32 cellular contexts compared by ENCODE assay signal in genomic region chr19:35061583-35062373, GRCh38. TPM values are rescaled to one million over a fixed set of nuclear protein-coding genes. Genes with fewer than 3 reads are reported as not detected.
DNase-seq lines count a peak whose midpoint lies in the region; ATAC-seq, FAIRE-seq and TF ChIP-seq lines count a peak whose summit lies in the region.
"Had no signal": no experiment of that assay in that cellular context is flagged by ENCODE, and none has a peak within 500 bp of the region (broad histone marks: within the 10 kb centered on the region; RNA-seq: fewer than 3 reads in every experiment).

No MANE protein-coding gene starts in this region.

- ATAC-seq in A549 (no peak), HG02981 (IDR thresholded peaks at IDR 0.05; ENCODE audit: unreplicated experiment) (no peak), GM19328 (IDR thresholded peaks at IDR 0.05; ENCODE audit: unreplicated experiment) (no peak), left lung (no peak)
- no peak for ATAC-seq in stimulated activated naive CD8-positive, alpha-beta T cell treated with anti-CD3 and anti-CD28 coated beads, Interleukin-15, Interleukin-2, amounts not matched to agents 100 U/mL and 50 U/mL, for 24 hours
- ATAC-seq: esophagus mucosa; gastroesophageal sphincter; stimulated activated naive B cell treated with anti-CD40 and anti-IgM and Interleukin-4, amounts not matched to agents 10 μg/mL and 1 μg/mL and 100 μg/mL, for 72 hours had no signal

- no peak overlapping the region for H3K27ac ChIP-seq in A549
- H3K27ac ChIP-seq in left lung, result no peak overlapping the region
- H3K27ac ChIP-seq: gastroesophageal sphincter, sigmoid colon, SJCRH30, suprapubic skin had no signal

- TF ChIP-seq CTCF in A549 (IDR thresholded peaks at IDR 0.05) (no peak), foreskin fibroblast (IDR thresholded peaks at IDR 0.05; ENCODE audit: low read depth, low read length) (no peak), left lung (IDR thresholded peaks at IDR 0.05) (no peak)

- no peak for TF ChIP-seq RAD21 in A549 (conservative IDR thresholded peaks at IDR 0.05 in 1 of 2, IDR thresholded peaks at IDR 0.05 in 1 of 2)

- TF ChIP-seq POLR2A in A549 (IDR thresholded peaks at IDR 0.05; ENCODE audit: low read length), result no peak

- no peak for TF ChIP-seq EP300 in A549 (IDR thresholded peaks at IDR 0.05)

- POLR2A ChIA-PET in A549 (lab: Yijun Ruan, JAX), result no interaction called here

- H3K27me3 ChIP-seq in left lung, result no peaks in the 10 kb centered on the region
- H3K27me3 ChIP-seq: suprapubic skin had no signal

- in situ Hi-C loops in SK-MEL-5 (cut with HindIII; ENCODE audit: low pct_unique_long_range_greater_than_20kb, low sequenced_read_pairs), result no loop called here

- intact Hi-C loops in left lung (cut with DNase I), result loop anchor here in 1 of 2 donors (10.0 kb wide), 1 partner anchor 73 kb away; the partner anchor contains the start of genes FXYD1 and LGI4

- no peaks in the 10 kb centered on the region for H3K36me3 ChIP-seq in left lung
- H3K36me3 ChIP-seq: gastroesophageal sphincter, sigmoid colon, SJCRH30, suprapubic skin had no signal

- 54% methylated on average over 7 of the region's 7 CpGs for WGBS in A549 (ENCODE audit: missing lambda C conversion rate)

- H3K9me3 ChIP-seq in A549, result no peaks in the 10 kb centered on the region
- H3K9me3 ChIP-seq in left lung, result no peaks in the 10 kb centered on the region
- H3K9me3 ChIP-seq: gastroesophageal sphincter, sigmoid colon, SJCRH30, suprapubic skin had no signal

- no peak overlapping the region for H3K4me2 ChIP-seq in A549

- no peak overlapping the region for H3K4me3 ChIP-seq in A549
- H3K4me3 ChIP-seq in foreskin fibroblast (ENCODE audit: low read depth in 1 of 2, low read length in 2 of 2), result no peak overlapping the region
- H3K4me3 ChIP-seq in left lung, result no peak overlapping the region
- H3K4me3 ChIP-seq: gastroesophageal sphincter, sigmoid colon, SJCRH30, suprapubic skin had no signal

- CTCF ChIA-PET in A549 (lab: Yijun Ruan, JAX), result interaction anchor here (0.6 to 18.1 kb wide), 7 partner anchors 9 to 89 kb away, joined by 3 to 374 read pairs (median 6); partner anchors contain the start of gene HPN

- FAIRE-seq in A549 (lab: Jason Lieb, UNC), result peak; percentile 98

- DNase-seq in A549 (ENCODE audit: low read depth in 1 of 2, low spot score in 1 of 2) (no peak), EH (ENCODE audit: low read depth) (peak; percentile 38), SK-MEL-5 (ENCODE audit: low read depth, low spot score) (peak; percentile 22), foreskin fibroblast (peak; percentile 32 to 43), left lung (no peak)
- no peak for DNase-seq in stimulated activated naive CD8-positive, alpha-beta T cell treated with anti-CD3 and anti-CD28 coated beads, Interleukin-15, Interleukin-2, amounts not matched to agents 100 U/mL and 50 U/mL, for 24 hours
- DNase-seq: activated CD4-positive, alpha-beta T cell treated with anti-CD3 and anti-CD28 coated beads for 48 hours; activated CD8-positive, alpha-beta memory T cell treated with anti-CD3 and anti-CD28 coated beads for 24 hours; activated naive CD4-positive, alpha-beta T cell; activated T-cell treated with anti-CD3 and anti-CD28 coated beads, Interleukin-2, amount 50 U/mL, for 1 hour; amygdala; C1 segment of cervical spinal cord; cortex of kidney; endodermal cell; GOT3; hippocampal formation; KBM-7; MM.1S; NCI-H1417; NCI-H2081; NCI-H345; sigmoid colon; SJCRH30; stimulated activated CD4-positive, alpha-beta T cell treated with anti-CD3 and anti-CD28 coated beads, Interleukin-4, amount 100 ng/mL, for 4 hours; stimulated activated naive B cell treated with anti-CD40 and anti-IgM and Interleukin-4, amounts not matched to agents 10 μg/mL and 1 μg/mL and 100 μg/mL, for 72 hours; T-helper 2 cell had no signal

- peaks cover 9% of the 10 kb centered on the region; the same call in 2 of the 3 replicates for H3K4me1 ChIP-seq in A549
- no peaks in the 10 kb centered on the region for H3K4me1 ChIP-seq in left lung
- H3K4me1 ChIP-seq: gastroesophageal sphincter, sigmoid colon, SJCRH30, suprapubic skin had no signal

TF ChIP-seq in A549, 52 proteins besides CTCF, POLR2A, EP300 and RAD21 (continues in another document):
- TF ChIP-seq HOXA7 (CRISPR knock-in tag; IDR thresholded peaks at IDR 0.05) (no peak), RARB (CRISPR knock-in tag; IDR thresholded peaks at IDR 0.05) (no peak), USF2 (IDR thresholded peaks at IDR 0.05) (no peak), ELK1 (IDR thresholded peaks at IDR 0.05; ENCODE audit: low read depth, low read length) (no peak), MAZ (IDR thresholded peaks at IDR 0.05; ENCODE audit: borderline replicate concordance, low read depth, low read length) (no peak), BCL3 (IDR thresholded peaks at IDR 0.05) (no peak), MYC (IDR thresholded peaks at IDR 0.05; ENCODE audit: borderline replicate concordance, low read length) (no peak), ZFP36 (IDR thresholded peaks at IDR 0.05; ENCODE audit: borderline replicate concordance, partially characterized antibody) (no peak), CBX8 (IDR thresholded peaks at IDR 0.05) (no peak), CHD4 (IDR thresholded peaks at IDR 0.05; ENCODE audit: borderline replicate concordance) (no peak), ZC3H11A (IDR thresholded peaks at IDR 0.05) (no peak), EHF (CRISPR knock-in tag; IDR thresholded peaks at IDR 0.05) (no peak), PHF8 (IDR thresholded peaks at IDR 0.05; ENCODE audit: borderline replicate concordance, low read depth) (no peak)

RNA-seq across cellular contexts. Expression of gene HPN, which starts 20.3 kb away (rescaled TPM):
- polyA plus RNA-seq in A549 (2011; rRNA removed) (0.08 and 0.09 TPM in 2 replicates), A549 (2017; fragmentation: RNase III; extraction: RNeasy Plus Mini Kit Qiagen cat#74134 plus additional on column Dnase treatment) (0.04 to 0.12 TPM (median 0.06 TPM) in 3 replicates)
- polyA plus RNA-seq in A549 (2012; cell fraction: cytosol; rRNA removed), result 0.04 TPM in 2 replicates
- 0.47 and 0.66 TPM in 2 replicates for polyA plus RNA-seq in A549 (2012; cell fraction: nucleus; rRNA removed)
- polyA minus RNA-seq in A549 (2011; rRNA and poly(A)+ RNA removed), result not detected in 2 replicates
- not detected in 2 replicates for total RNA-seq in SK-MEL-5 (2014; rRNA removed; shearing (Covaris generic))
- polyA plus RNA-seq in SK-MEL-5 (2015; cell fraction: cytosol; rRNA removed), result not detected in 2 replicates
- not detected in 2 replicates for polyA plus RNA-seq in SK-MEL-5 (2015; cell fraction: nucleus; rRNA removed)
- total RNA-seq in left lung, result 10 to 100 TPM; 16.8 to 40.3 TPM
- total RNA-seq: esophagus mucosa, SJCRH30 had no signal

RNA-seq across cellular contexts. Expression of gene SCN1B, which starts 31.5 kb away (rescaled TPM):
- polyA plus RNA-seq in A549 (2011; rRNA removed) (11.0 and 12.8 TPM in 2 replicates), A549 (2017; fragmentation: RNase III; extraction: RNeasy Plus Mini Kit Qiagen cat#74134 plus additional on column Dnase treatment) (10.3 to 11.4 TPM (median 11.3 TPM) in 3 replicates)
- 14.1 and 15.1 TPM in 2 replicates for polyA plus RNA-seq in A549 (2012; cell fraction: cytosol; rRNA removed)
- polyA plus RNA-seq in A549 (2012; cell fraction: nucleus; rRNA removed), result 21.3 and 22.5 TPM in 2 replicates
- polyA minus RNA-seq in A549 (2011; rRNA and poly(A)+ RNA removed), result 7.9 and 12.7 TPM in 2 replicates
- total RNA-seq in SK-MEL-5 (2014; rRNA removed; shearing (Covaris generic)), result 0.21 and 1.3 TPM in 2 replicates
- polyA plus RNA-seq in SK-MEL-5 (2015; cell fraction: cytosol; rRNA removed), result 2.4 and 2.5 TPM in 2 replicates
- 0.62 and 3.0 TPM in 2 replicates for polyA plus RNA-seq in SK-MEL-5 (2015; cell fraction: nucleus; rRNA removed)
- total RNA-seq in left lung, result 1 to 10 TPM; 7.7 to 9.7 TPM

RNA-seq across cellular contexts. Expression of gene FXYD3, which starts 53.8 kb away (rescaled TPM):
- 0.32 and 0.46 TPM in 2 replicates for polyA plus RNA-seq in A549 (2011; rRNA removed)
- polyA plus RNA-seq in A549 (2012; cell fraction: cytosol; rRNA removed), result 0.05 and 0.07 TPM in 2 replicates
- polyA plus RNA-seq in A549 (2012; cell fraction: nucleus; rRNA removed), result 0.17 TPM in 1 of 2 replicates, not detected in the other
- 0.16 TPM in 1 of 3 replicates, not detected in the others for polyA plus RNA-seq in A549 (2017; fragmentation: RNase III; extraction: RNeasy Plus Mini Kit Qiagen cat#74134 plus additional on column Dnase treatment)
- polyA minus RNA-seq in A549 (2011; rRNA and poly(A)+ RNA removed), result not detected in 2 replicates
- not detected in 2 replicates for total RNA-seq in SK-MEL-5 (2014; rRNA removed; shearing (Covaris generic))
- polyA plus RNA-seq in SK-MEL-5 (2015; cell fraction: cytosol; rRNA removed), result not detected in 2 replicates
- polyA plus RNA-seq in SK-MEL-5 (2015; cell fraction: nucleus; rRNA removed), result not detected in 2 replicates
- total RNA-seq in left lung, result 100 to 1,000 TPM in 1 of 2 donors, 10 to 100 TPM in 1; 88.4 to 207 TPM
- total RNA-seq: endodermal cell, posterior vena cava, SJCRH30 had no signal

Comparison
In these comparisons a context has a peak if more than half of its experiments do, and no peak if none do; other contexts are left out.
1. DNase-seq: peak in EH (single experiment), SK-MEL-5 (single experiment) and foreskin fibroblast (2 of 2); none in A549 (0 of 2), stimulated activated naive CD8-positive, alpha-beta T cell treated with anti-CD3 and anti-CD28 coated beads, Interleukin-15, Interleukin-2, amounts not matched to agents 100 U/mL and 50 U/mL, for 24 hours (single experiment) and left lung (0 of 2).
2. RNA of gene HPN, which starts 20.3 kb away (total RNA-seq): 16.8 to 40.3 TPM in left lung; not detected in SK-MEL-5; every median in the first group is over 10 times any median in the second.
3. RNA of gene FXYD3, which starts 53.8 kb away (total RNA-seq): 88.4 to 207 TPM in left lung; not detected in SK-MEL-5; every median in the first group is over 10 times any median in the second.